In the genomic region with DNA sequence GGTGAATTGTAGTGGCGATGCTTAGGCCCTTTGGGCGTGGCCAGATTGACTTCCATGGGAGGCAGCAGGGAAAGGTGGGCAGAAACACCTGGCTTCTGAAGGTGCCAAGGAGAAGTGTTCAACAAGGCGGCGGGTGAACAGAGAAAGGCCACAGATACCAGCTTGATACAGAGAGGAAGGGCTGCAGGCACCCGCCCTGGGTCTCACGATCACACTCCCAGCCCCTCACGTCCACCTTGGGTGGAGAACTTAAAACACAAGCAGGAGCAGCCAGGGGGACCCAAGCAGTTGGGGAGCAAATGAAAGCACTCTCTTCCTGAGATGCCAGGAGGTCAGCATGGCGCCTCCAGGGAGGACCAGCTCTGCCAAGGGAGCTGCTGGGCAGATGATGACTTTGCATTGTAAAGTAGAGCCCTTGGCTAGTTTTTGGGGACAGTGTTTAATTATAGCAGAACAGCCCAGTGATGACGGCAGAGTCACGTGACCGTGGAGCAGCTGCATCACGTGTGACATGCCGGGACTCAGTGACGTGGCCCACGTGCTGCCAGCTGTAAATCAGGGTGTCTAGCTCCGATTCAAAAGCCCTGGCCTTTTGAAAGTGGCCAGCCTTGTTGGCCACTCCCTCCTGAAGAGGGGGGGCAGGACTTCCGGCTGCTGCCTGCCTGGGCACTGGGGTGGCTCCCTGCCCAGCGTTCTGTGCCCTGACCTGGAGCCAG, we compare ENCODE assay signal across 9 cellular contexts. TPM values are rescaled to one million over a fixed set of nuclear protein-coding genes. Genes with fewer than 3 reads are reported as not detected.
DNase-seq lines count a peak whose midpoint lies in the region; ATAC-seq and TF ChIP-seq lines count a peak whose summit lies in the region.
"Had no signal": no experiment of that assay in that cellular context is flagged by ENCODE, and none has a peak within 500 bp of the region (broad histone marks: within the 10 kb centered on the region; RNA-seq: fewer than 3 reads in every experiment).

No MANE protein-coding gene starts in this region.

- no peaks in the 10 kb centered on the region for H3K27me3 Mint-ChIP-seq in brain
- H3K27me3 Mint-ChIP-seq in glutamatergic neuron (ENCODE audit: unreplicated experiment): no peaks in the 10 kb centered on the region

- H3K36me3 ChIP-seq in right lobe of liver (no peaks in the 10 kb centered on the region), hepatocyte (replicated peaks; ENCODE audit: insufficient read depth, low read depth) (no peaks in the 10 kb centered on the region)

- H3K27ac Mint-ChIP-seq in brain: peak overlapping the region; percentile 4 to 90 (median 56)
- H3K27ac Mint-ChIP-seq in glutamatergic neuron (ENCODE audit: unreplicated experiment): no peak overlapping the region

- no peak for TF ChIP-seq RAD21 in Ishikawa (IDR thresholded peaks at IDR 0.05; ENCODE audit: low read depth)

- H3K79me2 ChIP-seq in hepatocyte: peaks cover 30% of the 10 kb centered on the region

- H3K4me1 Mint-ChIP-seq in brain: peaks cover 73% of the 10 kb centered on the region
- H3K4me1 Mint-ChIP-seq in glutamatergic neuron (ENCODE audit: low read depth, unreplicated experiment): peaks cover 22% of the 10 kb centered on the region

- H3K4me3 Mint-ChIP-seq in brain (no peak overlapping the region), glutamatergic neuron (ENCODE audit: unreplicated experiment) (no peak overlapping the region)

- H3K4me3 ChIP-seq in right lobe of liver: no peak overlapping the region
- no peak overlapping the region for H3K4me3 ChIP-seq in hepatocyte

- H3K9me3 ChIP-seq in right lobe of liver (no peaks in the 10 kb centered on the region), hepatocyte (ENCODE audit: low read depth) (no peaks in the 10 kb centered on the region)

- H3K36me3 Mint-ChIP-seq in brain (no peaks in the 10 kb centered on the region), glutamatergic neuron (ENCODE audit: unreplicated experiment) (no peaks in the 10 kb centered on the region)

- no peak overlapping the region for H3K4me2 ChIP-seq in hepatocyte

- intact Hi-C loops in right lobe of liver (cut with DNase I): no loop called here

- no peaks in the 10 kb centered on the region for H4K20me1 ChIP-seq in hepatocyte (ENCODE audit: insufficient read depth, poor library complexity, severe bottlenecking)

- H3K9me2 ChIP-seq in hepatocyte (replicated peaks; ENCODE audit: insufficient read depth): no peaks in the 10 kb centered on the region

- H3K9me3 Mint-ChIP-seq in brain (no peaks in the 10 kb centered on the region), glutamatergic neuron (ENCODE audit: unreplicated experiment) (peaks cover 3% of the 10 kb centered on the region)

- TF ChIP-seq CTCF in brain (conservative IDR thresholded peaks at IDR 0.05) (no peak), right lobe of liver (IDR thresholded peaks at IDR 0.05) (no peak), glutamatergic neuron (IDR thresholded peaks at IDR 0.05; ENCODE audit: partially characterized antibody, unreplicated experiment) (no peak), hepatocyte (IDR thresholded peaks at IDR 0.05; ENCODE audit: poor library complexity) (no peak)

- ATAC-seq in right lobe of liver (peak; percentile 41 to 62 (median 52)), GM18870 (IDR thresholded peaks at IDR 0.05; ENCODE audit: unreplicated experiment) (no peak), HG03571 (IDR thresholded peaks at IDR 0.05; ENCODE audit: unreplicated experiment) (no peak)

- TF ChIP-seq POLR2A in right lobe of liver (IDR thresholded peaks at IDR 0.05): no peak

- H3K4me1 ChIP-seq in right lobe of liver (peaks cover 0 to 40% (median 14%) of the 10 kb centered on the region in 4 donors), hepatocyte (ENCODE audit: insufficient read depth) (peaks cover 4% of the 10 kb centered on the region)

- TF ChIP-seq EP300 in Ishikawa (IDR thresholded peaks at IDR 0.05; ENCODE audit: borderline replicate concordance): no peak

- WGBS in right lobe of liver (ENCODE audit: insufficient coverage, low coverage, low lambda C conversion rate, missing lambda C conversion rate): 96% methylated on average over 4 of the region's 18 CpGs
- 94% methylated on average over 18 of the region's 18 CpGs for WGBS in hepatocyte (ENCODE audit: low lambda C conversion rate, missing lambda C conversion rate)

- H3K27me3 ChIP-seq in right lobe of liver: no peaks in the 10 kb centered on the region
- no peaks in the 10 kb centered on the region for H3K27me3 ChIP-seq in hepatocyte

- no peak overlapping the region for H2AFZ ChIP-seq in hepatocyte

- H3K27ac ChIP-seq in right lobe of liver (peak overlapping the region in 1 of 3 donors; percentile 41), temporal lobe (ENCODE audit: low read depth, low read length) (peak overlapping the region; percentile 32), hepatocyte (no peak overlapping the region)

- DNase-seq in right lobe of liver: peak; percentile 51 to 85 (median 82)
- DNase-seq in glutamatergic neuron: no peak
- DNase-seq in hepatocyte (ENCODE audit: low spot score): no peak
- DNase-seq: NCI-H1436 treated with DMSO at 0.1 percent for 48 hours had no signal

TF ChIP-seq in Ishikawa, 13 proteins besides CTCF, POLR2A, EP300 and RAD21:
- TF ChIP-seq USF1 (IDR thresholded peaks at IDR 0.05) (peak; percentile 65; the same call in 1 of the 2 replicates), TCF12 (IDR thresholded peaks at IDR 0.05; ENCODE audit: low read depth) (no peak), CEBPB (IDR thresholded peaks at IDR 0.05) (no peak), CREB1 (IDR thresholded peaks at IDR 0.05; ENCODE audit: low read depth) (no peak), NFIC (IDR thresholded peaks at IDR 0.05) (no peak)
TF ChIP-seq in Ishikawa: peak in this region for 1.

RNA-seq across cellular contexts. Expression of gene SLC37A1, which starts 19.0 kb away (rescaled TPM):
- polyA plus RNA-seq in brain (ENCODE audit: insufficient read depth, low read depth, low replicate concordance) (36.1 TPM), hepatocyte (18.5 and 26.9 TPM in 2 replicates)
- total RNA-seq in right lobe of liver (10 to 100 TPM in 1 of 6 experiments, 1 to 10 TPM in 5; 2.5 to 10.8 (median 6.2) TPM), temporal lobe (26.1 TPM), glutamatergic neuron (ENCODE audit: unreplicated experiment) (65.7 TPM), hepatocyte (13.1 and 17.9 TPM in 2 replicates)

RNA-seq across cellular contexts. Expression of gene RSPH1, which starts 36.6 kb away (rescaled TPM):
- polyA plus RNA-seq in brain (ENCODE audit: insufficient read depth, low read depth, low replicate concordance): 9.1 TPM
- under 1 TPM in 5 of 6 experiments, not detected in 1; 0.18 to 0.55 (median 0.22) TPM for total RNA-seq in right lobe of liver
- 0.98 TPM for total RNA-seq in temporal lobe
- total RNA-seq in glutamatergic neuron (ENCODE audit: unreplicated experiment): 0.42 TPM
- 0.60 and 1.3 TPM in 2 replicates for total RNA-seq in hepatocyte
- 1.8 and 3.0 TPM in 2 replicates for polyA plus RNA-seq in hepatocyte

Comparison
In these comparisons a context has a peak if more than half of its experiments do, and no peak if none do; other contexts are left out.
1. ATAC-seq: peak in right lobe of liver (4 of 4); none in GM18870 (single experiment) and HG03571 (single experiment).
2. DNase-seq: peak in right lobe of liver (3 of 3); none in glutamatergic neuron (single experiment) and hepatocyte (single experiment).